ENCODE assay signal across 8 cellular contexts in genomic region chr9:120628925-120629497, GRCh38. TPM values are rescaled to one million over a fixed set of nuclear protein-coding genes. Genes with fewer than 3 reads are reported as not detected.
DNase-seq lines count a peak whose midpoint lies in the region; ATAC-seq and TF ChIP-seq lines count a peak whose summit lies in the region.
"Not testable (repeated sequence)": the region's sequence is repeated elsewhere in the genome, so short reads cannot be mapped to it uniquely, and the experiment has no call there.

No MANE protein-coding gene starts in this region.

- TF ChIP-seq POLR2A in body of pancreas (IDR thresholded peaks at IDR 0.05); sigmoid colon (IDR thresholded peaks at IDR 0.05): not testable (repeated sequence)

- not testable (repeated sequence) for H3K4me3 ChIP-seq in RWPE2 (ENCODE audit: severe bottlenecking); body of pancreas; sigmoid colon

- H3K27ac ChIP-seq in RWPE2 (ENCODE audit: poor library complexity, severe bottlenecking) (peak overlapping the region; percentile 2), body of pancreas (peak overlapping the region in 3 of 4 donors; percentile 10 to 33 (median 29)), epithelial cell of prostate (peak overlapping the region; percentile 33), sigmoid colon (peak overlapping the region in 3 of 4 donors; percentile 0 to 33 (median 17))

- WGBS in body of pancreas, 2 donors: 91 to 96% methylated on average over 3 of the region's 3 CpGs
- 96 to 97% methylated on average over 3 of the region's 3 CpGs for WGBS in sigmoid colon, 2 donors

- H3K27me3 ChIP-seq in RWPE2 (ENCODE audit: insufficient read depth, poor library complexity, severe bottlenecking); body of pancreas; sigmoid colon: not testable (repeated sequence)

- not testable (repeated sequence) for H3K9me3 ChIP-seq in RWPE2 (ENCODE audit: severe bottlenecking); body of pancreas; sigmoid colon

- intact Hi-C loops in body of pancreas (cut with DNase I); sigmoid colon (cut with DNase I): not testable (repeated sequence)

- DNase-seq in A172 (ENCODE audit: low spot score): peak; percentile 63
- DNase-seq in ELR (ENCODE audit: low read depth): peak; percentile 82
- DNase-seq in LHCN-M2 (ENCODE audit: low read depth): peak; percentile 66
- DNase-seq in RWPE2 (ENCODE audit: low spot score); epithelial cell of prostate (ENCODE audit: low read depth, low spot score); sigmoid colon: not testable (repeated sequence)
- peak in 2 of 4 donors; percentile 26 to 53 for DNase-seq in body of pancreas
- DNase-seq in iris pigment epithelial cell (ENCODE audit: low read depth): peak; percentile 63

- ATAC-seq in RWPE2 (ENCODE audit: low read depth): peak; percentile 88
- ATAC-seq in body of pancreas: peak; percentile 38

- H3K36me3 ChIP-seq in RWPE2 (ENCODE audit: low read depth); body of pancreas (replicated peaks in 1 of 2; ENCODE audit: insufficient read depth in 1 of 2, low read depth in 2 of 2); sigmoid colon: not testable (repeated sequence)

- not testable (repeated sequence) for TF ChIP-seq CTCF in RWPE2 (IDR thresholded peaks at IDR 0.05; ENCODE audit: poor library complexity, severe bottlenecking); body of pancreas (IDR thresholded peaks at IDR 0.05); sigmoid colon (IDR thresholded peaks at IDR 0.05)

- not testable (repeated sequence) for TF ChIP-seq EP300 in sigmoid colon (IDR thresholded peaks at IDR 0.05)

- H3K4me1 ChIP-seq in RWPE2 (ENCODE audit: insufficient read depth, poor library complexity, severe bottlenecking): peaks cover 13% of the 10 kb centered on the region
- H3K4me1 ChIP-seq in body of pancreas: peaks cover 32% of the 10 kb centered on the region
- not testable (repeated sequence) for H3K4me1 ChIP-seq in sigmoid colon

RNA-seq across cellular contexts. Expression of gene CDK5RAP2, which starts 49.0 kb away (rescaled TPM):
- total RNA-seq in A172 (2014; rRNA removed; shearing (Covaris generic)): 34.8 and 42.9 TPM in 2 replicates
- 42.7 and 44.8 TPM in 2 replicates for total RNA-seq in LHCN-M2 (2014; rRNA removed)
- polyA plus RNA-seq in LHCN-M2 (2012): 30.5 TPM
- total RNA-seq in body of pancreas: 10 to 100 TPM; 21.5 to 45.5 TPM
- 10 to 100 TPM; 41.0 to 57.8 (median 49.7) TPM for total RNA-seq in sigmoid colon
- polyA plus RNA-seq in sigmoid colon: 10 to 100 TPM; 10.6 to 25.3 (median 11.4) TPM
